In genomic region chr17:57943140-57943539, GRCh38 we compare ENCODE assay signal across 12 cellular contexts. TPM values are rescaled to one million over a fixed set of nuclear protein-coding genes. Genes with fewer than 3 reads are reported as not detected.
DNase-seq lines count a peak whose midpoint lies in the region; ATAC-seq, FAIRE-seq and TF ChIP-seq lines count a peak whose summit lies in the region.
"Had no signal": no experiment of that assay in that cellular context is flagged by ENCODE, and none has a peak within 500 bp of the region (broad histone marks: within the 10 kb centered on the region; RNA-seq: fewer than 3 reads in every experiment).

No MANE protein-coding gene starts in this region.

- H3K4ac ChIP-seq in mesenchymal stem cell (ENCODE audit: low read depth in 1 of 2, low read length in 2 of 2) (no peak overlapping the region), mesendoderm (ENCODE audit: low read depth, low read length) (no peak overlapping the region)

- TF ChIP-seq CTCF in left ventricle myocardium inferior (IDR thresholded peaks at IDR 0.05; ENCODE audit: borderline replicate concordance): no peak
- no peak for TF ChIP-seq CTCF in astrocyte (IDR thresholded peaks at IDR 0.05; ENCODE audit: insufficient read depth, low read depth, low read length)

- no peak overlapping the region for H3K56ac ChIP-seq in mesendoderm (ENCODE audit: low read length)

- H3K27ac Mint-ChIP-seq in astrocyte (ENCODE audit: unreplicated experiment): peak overlapping the region; percentile 62

- peak overlapping the region; percentile 52 for H3K4me2 ChIP-seq in astrocyte (ENCODE audit: low read length)
- H3K4me2 ChIP-seq in mesenchymal stem cell (ENCODE audit: low read length, poor library complexity, severe bottlenecking): no peak overlapping the region
- no peak overlapping the region for H3K4me2 ChIP-seq in mesendoderm (ENCODE audit: low read length)

- H3K14ac ChIP-seq in mesenchymal stem cell (ENCODE audit: low read length in 2 of 2): no peak overlapping the region

- no peak overlapping the region for H4K5ac ChIP-seq in mesendoderm (ENCODE audit: low read length)

- H3K23ac ChIP-seq in mesenchymal stem cell (ENCODE audit: low read length in 2 of 2) (no peak overlapping the region), mesendoderm (ENCODE audit: low read length) (no peak overlapping the region)

- peaks cover 10% of the 10 kb centered on the region for H3K79me1 ChIP-seq in mesenchymal stem cell (replicated peaks; ENCODE audit: low read length, poor library complexity, severe bottlenecking)
- peaks cover 8% of the 10 kb centered on the region for H3K79me1 ChIP-seq in mesendoderm (ENCODE audit: low read length)

- 89% methylated on average over 6 of the region's 6 CpGs for WGBS in mesenchymal stem cell
- WGBS in mesendoderm (ENCODE audit: extremely low coverage, insufficient coverage, low lambda C conversion rate): no CpG with 5 or more reads among the region's 6 CpGs

- H3K36me3 ChIP-seq in left ventricle myocardium inferior: no peaks in the 10 kb centered on the region
- H3K36me3 ChIP-seq in astrocyte (ENCODE audit: insufficient read depth, low read length): no peaks in the 10 kb centered on the region
- H3K36me3 ChIP-seq in mesenchymal stem cell (ENCODE audit: control insufficient read depth in 1 of 2, insufficient read depth in 2 of 2, low read depth in 1 of 2, low read length in 2 of 2): peaks cover 0 to 4% of the 10 kb centered on the region in 2 experiments
- no peaks in the 10 kb centered on the region for H3K36me3 ChIP-seq in mesendoderm (ENCODE audit: control insufficient read depth, insufficient read depth, low read length)
- H3K36me3 ChIP-seq: spleen had no signal

- no peak overlapping the region for H3K4me3 Mint-ChIP-seq in astrocyte (ENCODE audit: unreplicated experiment)
- H3K4me3 Mint-ChIP-seq: stimulated activated naive CD8-positive, alpha-beta T cell treated with anti-CD3 and anti-CD28 coated beads, Interleukin-15, Interleukin-2, amounts not matched to agents 100 ng/mL and 50 ng/mL, for 24 hours had no signal

- H3K9ac ChIP-seq in astrocyte (ENCODE audit: low read length): no peak overlapping the region
- peak overlapping the region; percentile 34 for H3K9ac ChIP-seq in mesenchymal stem cell (ENCODE audit: low read length)
- H3K9ac ChIP-seq in mesendoderm (ENCODE audit: low read length): no peak overlapping the region

- peaks cover 44% of the 10 kb centered on the region for H4K20me1 ChIP-seq in astrocyte (ENCODE audit: insufficient read depth, low read length)

- peaks cover 57% of the 10 kb centered on the region for H3K4me1 Mint-ChIP-seq in astrocyte (ENCODE audit: low read depth, unreplicated experiment)

- H3K18ac ChIP-seq in mesenchymal stem cell (ENCODE audit: low read depth in 1 of 2, low read length in 2 of 2): no peak overlapping the region
- no peak overlapping the region for H3K18ac ChIP-seq in mesendoderm (ENCODE audit: low read length)

- intact Hi-C loops in left ventricle myocardium inferior (cut with micrococcal nuclease): no loop called here
- intact Hi-C loops in Right ventricle myocardium superior (cut with DNase I): no loop called here

- peak overlapping the region in 1 of 2 experiments; percentile 67 for H2BK12ac ChIP-seq in mesenchymal stem cell (ENCODE audit: low read length in 2 of 2)

- H3K4me3 ChIP-seq in left ventricle myocardium inferior (no peak overlapping the region), astrocyte (ENCODE audit: insufficient read depth, low read depth, low read length) (no peak overlapping the region), mesenchymal stem cell (ENCODE audit: insufficient read depth in 1 of 2, low read depth in 1 of 2, low read length in 2 of 2) (no peak overlapping the region), mesendoderm (ENCODE audit: low read length) (no peak overlapping the region)
- H3K4me3 ChIP-seq: spleen had no signal

- in situ Hi-C loops in G401 (cut with HindIII; ENCODE audit: low sequenced_read_pairs): no loop called here

- peaks cover 77% of the 10 kb centered on the region for H3K79me2 ChIP-seq in astrocyte (ENCODE audit: insufficient read depth, low read length)
- peaks cover 4% of the 10 kb centered on the region for H3K79me2 ChIP-seq in mesendoderm (ENCODE audit: control insufficient read depth, insufficient read depth, low read length)

- peaks cover 3% of the 10 kb centered on the region for H3K36me3 Mint-ChIP-seq in astrocyte (ENCODE audit: low read depth, unreplicated experiment)

- H4K8ac ChIP-seq in mesenchymal stem cell (ENCODE audit: low read length): no peak overlapping the region
- no peak overlapping the region for H4K8ac ChIP-seq in mesendoderm (ENCODE audit: low read depth, low read length)

- peaks cover 100% of the 10 kb centered on the region for H3K4me1 ChIP-seq in left ventricle myocardium inferior
- H3K4me1 ChIP-seq in astrocyte (ENCODE audit: insufficient read depth, low read length): peaks cover 44% of the 10 kb centered on the region
- H3K4me1 ChIP-seq in mesenchymal stem cell (ENCODE audit: control insufficient read depth, insufficient read depth, low read depth, low read length): peaks cover 30% of the 10 kb centered on the region
- peaks cover 2% of the 10 kb centered on the region for H3K4me1 ChIP-seq in mesendoderm (ENCODE audit: control insufficient read depth, low read depth, low read length)

- H3K27me3 ChIP-seq in left ventricle myocardium inferior (ENCODE audit: low read depth) (no peaks in the 10 kb centered on the region), astrocyte (ENCODE audit: insufficient read depth, low read length) (no peaks in the 10 kb centered on the region), mesenchymal stem cell (ENCODE audit: control insufficient read depth in 1 of 2, insufficient read depth in 1 of 2, low read length in 2 of 2) (no peaks in the 10 kb centered on the region), mesendoderm (ENCODE audit: insufficient read depth, low read length, poor library complexity) (no peaks in the 10 kb centered on the region)

- H3K9me3 ChIP-seq in left ventricle myocardium inferior (replicated peaks) (no peaks in the 10 kb centered on the region), astrocyte (ENCODE audit: insufficient read depth, low read depth, low read length) (no peaks in the 10 kb centered on the region), mesenchymal stem cell (ENCODE audit: control insufficient read depth, low read length) (no peaks in the 10 kb centered on the region)
- H3K9me3 ChIP-seq: spleen had no signal

- H3K27ac ChIP-seq in left ventricle myocardium inferior (replicated peaks) (peak overlapping the region; percentile 97), astrocyte (ENCODE audit: low read depth, low read length) (peak overlapping the region; percentile 40), mesenchymal stem cell (ENCODE audit: low read length, poor library complexity, severe bottlenecking) (no peak overlapping the region), mesendoderm (ENCODE audit: low read depth, low read length) (no peak overlapping the region)

- no peak overlapping the region for H2BK120ac ChIP-seq in mesenchymal stem cell (ENCODE audit: low read depth, low read length)
- H2BK120ac ChIP-seq in mesendoderm (ENCODE audit: low read depth, low read length): no peak overlapping the region

- no peak for ATAC-seq in Right ventricle myocardium superior (ENCODE audit: poor library complexity)

- H2BK5ac ChIP-seq in mesenchymal stem cell (ENCODE audit: low read depth, low read length, poor library complexity, severe bottlenecking): no peak overlapping the region
- no peak overlapping the region for H2BK5ac ChIP-seq in mesendoderm (ENCODE audit: low read length)

- peak; percentile 9 for FAIRE-seq in astrocyte (lab: Jason Lieb, UNC)

- H3K9me3 Mint-ChIP-seq in astrocyte (ENCODE audit: unreplicated experiment): no peaks in the 10 kb centered on the region
- H3K9me3 Mint-ChIP-seq: stimulated activated naive CD8-positive, alpha-beta T cell treated with anti-CD3 and anti-CD28 coated beads, Interleukin-15, Interleukin-2, amounts not matched to agents 100 ng/mL and 50 ng/mL, for 24 hours had no signal

- H3K27me3 Mint-ChIP-seq in astrocyte (ENCODE audit: low read depth, unreplicated experiment): no peaks in the 10 kb centered on the region

- H2BK15ac ChIP-seq in mesenchymal stem cell (ENCODE audit: low read depth, poor library complexity, severe bottlenecking) (no peak overlapping the region), mesendoderm (replicated peaks; ENCODE audit: low read depth) (no peak overlapping the region)

- no peak overlapping the region for H2AK5ac ChIP-seq in mesenchymal stem cell (ENCODE audit: low read length, severe bottlenecking)
- H2AK5ac ChIP-seq in mesendoderm (ENCODE audit: low read length): no peak overlapping the region

- DNase-seq in left ventricle myocardium inferior (no peak), Right ventricle myocardium superior (no peak), astrocyte (ENCODE audit: low read depth) (peak; percentile 43), mesenchymal stem cell (no peak), mesendoderm (no peak), HuH-7 (ENCODE audit: low spot score) (no peak), G401 (ENCODE audit: low spot score) (no peak), mesenteric fat pad (ENCODE audit: low spot score) (no peak)
- DNase-seq: NCI-H1436 treated with DMSO at 0.1 percent for 48 hours, spleen, SW 1271 had no signal

- no peak overlapping the region for H4K91ac ChIP-seq in mesenchymal stem cell (ENCODE audit: low read length)

- H2AFZ ChIP-seq in astrocyte (ENCODE audit: low read depth, low read length): no peak overlapping the region
- no peak overlapping the region for H2AFZ ChIP-seq in mesenchymal stem cell (ENCODE audit: low read depth, low read length)

RNA-seq across cellular contexts. Expression of gene CUEDC1, which starts 12.1 kb away (rescaled TPM):
- total RNA-seq in left ventricle myocardium inferior (43.2 TPM), Right ventricle myocardium superior (44.6 TPM), astrocyte (37.4 and 43.7 TPM in 2 replicates), mesenteric fat pad (34.1 TPM)
- polyA plus RNA-seq in mesenchymal stem cell (2013, experiment 1 of 2): 23.1 TPM
- polyA plus RNA-seq in mesenchymal stem cell (2013, experiment 2 of 2): 22.1 TPM
- 7.0 TPM for polyA plus RNA-seq in mesendoderm (2013, experiment 1 of 2)
- polyA plus RNA-seq in mesendoderm (2013, experiment 2 of 2): 7.6 TPM
- total RNA-seq in G401 (2014; rRNA removed; shearing (Covaris generic)): 26.7 and 42.3 TPM in 2 replicates

RNA-seq across cellular contexts. Expression of gene VEZF1, which starts 44.9 kb away (rescaled TPM):
- total RNA-seq in left ventricle myocardium inferior: 77.2 TPM
- total RNA-seq in Right ventricle myocardium superior: 73.7 TPM
- 42.0 and 50.9 TPM in 2 replicates for total RNA-seq in astrocyte
- polyA plus RNA-seq in mesenchymal stem cell (2013, experiment 1 of 2): 45.1 TPM
- polyA plus RNA-seq in mesenchymal stem cell (2013, experiment 2 of 2): 43.6 TPM
- 43.9 TPM for polyA plus RNA-seq in mesendoderm (2013, experiment 1 of 2)
- 44.0 TPM for polyA plus RNA-seq in mesendoderm (2013, experiment 2 of 2)
- total RNA-seq in G401 (2014; rRNA removed; shearing (Covaris generic)): 22.7 and 37.4 TPM in 2 replicates
- total RNA-seq in mesenteric fat pad: 42.7 TPM

Comparison
In these comparisons a context has a peak if more than half of its experiments do, and no peak if none do; other contexts are left out.
1. H3K27ac ChIP-seq: peak in left ventricle myocardium inferior (single experiment) and astrocyte (single experiment); none in mesenchymal stem cell (single experiment) and mesendoderm (single experiment).